ENCODE assay signal across 8 cellular contexts in genomic region chr6:30555428-30556005, GRCh38. TPM values are rescaled to one million over a fixed set of nuclear protein-coding genes. Genes with fewer than 3 reads are reported as not detected.
DNase-seq lines count a peak whose midpoint lies in the region; ATAC-seq and TF ChIP-seq lines count a peak whose summit lies in the region.

No MANE protein-coding gene starts in this region.

- intact Hi-C loops in gastrocnemius medialis (cut with DNase I; ENCODE audit: low total_unique reads) = loop anchor here (1.0 to 10.0 kb wide), 3 partner anchors 16 to 1399 kb away; partner anchors contain the start of genes ABCF1, MRPS18B, NELFE and PPP1R10

- H3K9me3 ChIP-seq in gastrocnemius medialis = no peaks in the 10 kb centered on the region

- H3K27ac ChIP-seq in gastrocnemius medialis = peak overlapping the region; percentile 91 to 99 (median 95)

- peaks cover 11 to 18% of the 10 kb centered on the region in 2 donors for H3K4me1 ChIP-seq in gastrocnemius medialis

- no peak for TF ChIP-seq CTCF in gastrocnemius medialis (IDR thresholded peaks at IDR 0.05 in 4 of 5, conservative IDR thresholded peaks at IDR 0.05 in 1 of 5)

- DNase-seq in NCI-H2171 treated with DMSO at 0.1 percent for 48 hours (lab: John Stamatoyannopoulos, UW) (peak; percentile 30), NCI-H2171 (lab: John Stamatoyannopoulos, UW) (no peak), NCI-H2227 (lab: John Stamatoyannopoulos, UW; ENCODE audit: unreplicated experiment) (peak; percentile 62), brain pericyte (ENCODE audit: low read depth, low spot score) (peak; percentile 12), iPS-NIHi11 (ENCODE audit: low spot score) (peak; percentile 72), gastrocnemius medialis (peak; percentile 10 to 42), NCI-H226 (no peak), kidney glomerular epithelial cell (lab: John Stamatoyannopoulos, UW) (no peak)

- peaks cover 3 to 28% of the 10 kb centered on the region in 2 donors for H3K36me3 ChIP-seq in gastrocnemius medialis

- H3K4me3 ChIP-seq in gastrocnemius medialis = peak overlapping the region; percentile 87 to 99 (median 96)

- no peak for TF ChIP-seq POLR2A in gastrocnemius medialis (IDR thresholded peaks at IDR 0.05)

- H3K27me3 ChIP-seq in gastrocnemius medialis = no peaks in the 10 kb centered on the region

- peak in 1 of 2 donors; percentile 11 for ATAC-seq in gastrocnemius medialis

- in situ Hi-C loops in gastrocnemius medialis (cut with MboI; ENCODE audit: low sequenced_read_pairs in 4 of 4) = no loop called here

RNA-seq across cellular contexts. Expression of gene GNL1, which starts 0.8 kb away (rescaled TPM):
- total RNA-seq in gastrocnemius medialis = 10 to 100 TPM; 13.2 to 16.0 (median 14.9) TPM

RNA-seq across cellular contexts. Expression of gene PRR3, which starts 1.6 kb away (rescaled TPM):
- total RNA-seq in gastrocnemius medialis = 1 to 10 TPM in 3 of 4 donors, under 1 TPM in 1; 0.75 to 1.6 (median 1.3) TPM

RNA-seq across cellular contexts. Expression of gene ABCF1, which starts 15.7 kb away (rescaled TPM):
- 100 to 1,000 TPM in 3 of 4 donors, 10 to 100 TPM in 1; 55.8 to 122 (median 111) TPM for total RNA-seq in gastrocnemius medialis

Comparison
In these comparisons a context has a peak if more than half of its experiments do, and no peak if none do; other contexts are left out.
1. DNase-seq: peak in NCI-H2171 treated with DMSO at 0.1 percent for 48 hours (single experiment), NCI-H2227 (single experiment), brain pericyte (single experiment), iPS-NIHi11 (single experiment) and gastrocnemius medialis (2 of 2); none in NCI-H2171 (single experiment), NCI-H226 (single experiment) and kidney glomerular epithelial cell (single experiment).